15 cellular contexts compared by ENCODE assay signal in genomic region chr7:99451936-99452335, GRCh38.
"Had no signal": no experiment of that assay in that cellular context is flagged by ENCODE, and none has a peak within 500 bp of the region (broad histone marks: within the 10 kb centered on the region; RNA-seq: fewer than 3 reads in every experiment).

No MANE protein-coding gene starts in this region.

- H3K27me3 ChIP-seq: foreskin keratinocyte, pancreas, spleen, testis had no signal

- ATAC-seq: effector memory CD8-positive, alpha-beta T cell; foreskin keratinocyte; left lobe of liver; pancreas; stimulated activated memory B cell treated with anti-CD40 and anti-IgM and Interleukin-4, amounts not matched to agents 10 μg/mL and 1 μg/mL and 100 μg/mL, for 72 hours had no signal

- FAIRE-seq: astrocyte, bronchial epithelial cell, keratinocyte, pancreas had no signal

- H3K4me1 ChIP-seq: foreskin keratinocyte, pancreas had no signal

- H3K4me3 ChIP-seq: pancreas, spleen, testis had no signal

- DNase-seq: activated CD4-positive, alpha-beta T cell treated with anti-CD3 and anti-CD28 coated beads, Interleukin-2, amount 50 U/mL, for 4 hours; activated gamma-delta T cell treated with Interleukin-2 at 50 U/mL for 16 hours; effector memory CD8-positive, alpha-beta T cell; foreskin keratinocyte; mammary epithelial cell; pancreas; spleen; stimulated activated CD4-positive, alpha-beta T cell treated with anti-CD3 and anti-CD28 coated beads, Interleukin-4, amount 100 ng/mL, for 4 hours; T-helper 2 cell; testis had no signal

- H3K9me3 ChIP-seq: pancreas, spleen, testis had no signal

- H3K27ac ChIP-seq: foreskin keratinocyte, pancreas, testis had no signal
